ENCODE assay signal across 9 cellular contexts in genomic region chr3:194046995-194047681, GRCh38.
DNase-seq lines count a peak whose midpoint lies in the region; ATAC-seq and TF ChIP-seq lines count a peak whose summit lies in the region.
"Had no signal": no experiment of that assay in that cellular context is flagged by ENCODE, and none has a peak within 500 bp of the region (broad histone marks: within the 10 kb centered on the region; RNA-seq: fewer than 3 reads in every experiment).

No MANE protein-coding gene starts in this region.

- H3K27me3 ChIP-seq in heart left ventricle (no peaks in the 10 kb centered on the region), stomach (no peaks in the 10 kb centered on the region), brain microvascular endothelial cell (replicated peaks) (peaks cover 8% of the 10 kb centered on the region)

- H3K4me1 ChIP-seq in heart left ventricle, result peaks cover 0 to 31% (median 11%) of the 10 kb centered on the region in 12 donors
- H3K4me1 ChIP-seq in stomach, result peaks cover 6 to 15% (median 12%) of the 10 kb centered on the region in 4 donors

- no peaks in the 10 kb centered on the region for H3K36me3 ChIP-seq in heart left ventricle
- no peaks in the 10 kb centered on the region for H3K36me3 ChIP-seq in stomach
- no peaks in the 10 kb centered on the region for H3K36me3 ChIP-seq in brain microvascular endothelial cell (replicated peaks)

- 15 to 20% (median 17%) methylated on average over 4 of the region's 4 CpGs for WGBS in heart left ventricle, 4 donors
- 10 to 19% (median 16%) methylated on average over 4 of the region's 4 CpGs for whole genome bisulfite sequencing in stomach, 5 donors

- peak overlapping the region in 6 of 12 donors; percentile 4 to 84 (median 40) for H3K27ac ChIP-seq in heart left ventricle
- peak overlapping the region; percentile 51 to 71 (median 62) for H3K27ac ChIP-seq in stomach
- H3K27ac ChIP-seq in brain microvascular endothelial cell, result no peak overlapping the region

- peaks cover 5% of the 10 kb centered on the region for H3K4me1 Mint-ChIP-seq in glutamatergic neuron (ENCODE audit: low read depth, unreplicated experiment)

- peaks cover 11% of the 10 kb centered on the region for H3K36me3 Mint-ChIP-seq in glutamatergic neuron (ENCODE audit: unreplicated experiment)

- H3K27ac Mint-ChIP-seq in glutamatergic neuron (ENCODE audit: unreplicated experiment), result no peak overlapping the region

- TF ChIP-seq EP300 in stomach (IDR thresholded peaks at IDR 0.05), result no peak

- TF ChIP-seq CTCF in heart left ventricle (IDR thresholded peaks at IDR 0.05) (no peak), stomach (IDR thresholded peaks at IDR 0.05) (no peak), brain microvascular endothelial cell (IDR thresholded peaks at IDR 0.05; ENCODE audit: low read depth, low read length, missing control alignments) (no peak), glutamatergic neuron (IDR thresholded peaks at IDR 0.05; ENCODE audit: partially characterized antibody, unreplicated experiment) (no peak)

- TF ChIP-seq POLR2A in heart left ventricle (IDR thresholded peaks at IDR 0.05), result no peak
- no peak for TF ChIP-seq POLR2A in stomach (IDR thresholded peaks at IDR 0.05)

- ATAC-seq in GM19463 (IDR thresholded peaks at IDR 0.05; ENCODE audit: unreplicated experiment) (peak; percentile 35), heart left ventricle (peak; percentile 89 to 97 (median 95)), GM19455 (IDR thresholded peaks at IDR 0.05; ENCODE audit: unreplicated experiment) (no peak), HG03354 (IDR thresholded peaks at IDR 0.05; ENCODE audit: poor library complexity, severe bottlenecking, unreplicated experiment) (no peak)

- peaks cover 9% of the 10 kb centered on the region for H3K9me3 Mint-ChIP-seq in glutamatergic neuron (ENCODE audit: unreplicated experiment)

- DNase-seq in NCI-H2196 treated with DMSO at 0.1 percent for 48 hours (lab: John Stamatoyannopoulos, UW; ENCODE audit: unreplicated experiment) (peak; percentile 95), heart left ventricle (peak; percentile 67 to 81 (median 78)), stomach (peak; percentile 85), brain microvascular endothelial cell (no peak), glutamatergic neuron (no peak)
- DNase-seq: GOT3 had no signal

- H3K9me3 ChIP-seq in heart left ventricle, result peaks cover 0 to 24% (median 11%) of the 10 kb centered on the region in 12 donors
- H3K9me3 ChIP-seq in stomach, result peaks cover 8 to 18% (median 13%) of the 10 kb centered on the region in 4 donors

- H3K4me3 ChIP-seq in heart left ventricle, result no peak overlapping the region
- H3K4me3 ChIP-seq in stomach, result no peak overlapping the region
- no peak overlapping the region for H3K4me3 ChIP-seq in brain microvascular endothelial cell (ENCODE audit: low read depth, low read length)

- no peaks in the 10 kb centered on the region for H3K27me3 Mint-ChIP-seq in glutamatergic neuron (ENCODE audit: unreplicated experiment)

- intact Hi-C loops in heart left ventricle (cut with DNase I) (no loop called here), stomach (cut with DNase I; ENCODE audit: low total_unique reads) (no loop called here)

- in situ Hi-C loops in brain microvascular endothelial cell (cut with HindIII; ENCODE audit: low pct_ligation_motif_present, low sequenced_read_pairs), result no loop called here

- H3K4me3 Mint-ChIP-seq in glutamatergic neuron (ENCODE audit: unreplicated experiment), result no peak overlapping the region

Comparison
In these comparisons a context has a peak if more than half of its experiments do, and no peak if none do; other contexts are left out.
1. ATAC-seq: peak in GM19463 (single experiment) and heart left ventricle (4 of 4); none in GM19455 (single experiment) and HG03354 (single experiment).
2. DNase-seq: peak in NCI-H2196 treated with DMSO at 0.1 percent for 48 hours (single experiment), heart left ventricle (5 of 5) and stomach (single experiment); none in brain microvascular endothelial cell (single experiment) and glutamatergic neuron (single experiment).